8 cellular contexts compared by ENCODE assay signal in genomic region chr4:25441519-25442117, GRCh38.
DNase-seq lines count a peak whose midpoint lies in the region; ATAC-seq, FAIRE-seq and TF ChIP-seq lines count a peak whose summit lies in the region.

No MANE protein-coding gene starts in this region.

- TF ChIP-seq CTCF in A549 (IDR thresholded peaks at IDR 0.05) (peak; percentile 65), GM12865 (IDR thresholded peaks at IDR 0.05; ENCODE audit: insufficient read depth, low read depth, low read length, missing control alignments) (peak; percentile 52), foreskin keratinocyte (conservative IDR thresholded peaks at IDR 0.05) (peak; percentile 83), pancreas (IDR thresholded peaks at IDR 0.05) (peak in 1 of 4 donors; percentile 38)

- no peak overlapping the region for H3K4me2 ChIP-seq in A549

- no peaks in the 10 kb centered on the region for H3K36me3 ChIP-seq in pancreas

- intact Hi-C loops in pancreas (cut with DNase I), result loop anchor here in 1 of 3 donors (10.0 kb wide), 1 partner anchor 323 kb away; no protein-coding TSS in a partner anchor

- H3K4me1 ChIP-seq in A549 (no peaks in the 10 kb centered on the region), foreskin keratinocyte (no peaks in the 10 kb centered on the region), pancreas (peaks cover 0 to 9% (median 0%) of the 10 kb centered on the region in 3 donors)

- TF ChIP-seq EP300 in A549 (IDR thresholded peaks at IDR 0.05), result no peak

- no peaks in the 10 kb centered on the region for H3K27me3 ChIP-seq in foreskin keratinocyte
- no peaks in the 10 kb centered on the region for H3K27me3 ChIP-seq in pancreas

- peak; percentile 96 to 97 for ATAC-seq in A549
- ATAC-seq in foreskin keratinocyte, result peak; percentile 85
- peak; percentile 78 to 89 (median 84) for ATAC-seq in pancreas
- no peak for ATAC-seq in GM21576 (IDR thresholded peaks at IDR 0.05; ENCODE audit: unreplicated experiment)
- no peak for ATAC-seq in GM19463 (IDR thresholded peaks at IDR 0.05; ENCODE audit: unreplicated experiment)

- WGBS in A549 (ENCODE audit: missing lambda C conversion rate), result 16% methylated on average over 6 of the region's 6 CpGs
- WGBS in pancreas, 2 donors, result 32 to 40% methylated on average over 6 of the region's 6 CpGs

- no peak for TF ChIP-seq POLR2A in A549 (IDR thresholded peaks at IDR 0.05; ENCODE audit: low read length)

- FAIRE-seq in A549 (lab: Jason Lieb, UNC) (no peak), pancreas (lab: Jason Lieb, UNC) (no peak)

- DNase-seq in A549 (ENCODE audit: low read depth in 1 of 2, low spot score in 1 of 2) (peak; percentile 18 to 66), GM12865 (ENCODE audit: low read depth) (peak; percentile 48), NCI-H1694 (lab: John Stamatoyannopoulos, UW) (peak; percentile 59), T1000 (lab: John Stamatoyannopoulos, UW) (peak; percentile 54), foreskin keratinocyte (peak in 1 of 2 donors; percentile 53), pancreas (peak in 5 of 6 donors; percentile 27 to 67 (median 45))

- POLR2A ChIA-PET in A549 (lab: Yijun Ruan, JAX), result no interaction called here

- TF ChIP-seq RAD21 in A549 (conservative IDR thresholded peaks at IDR 0.05 in 1 of 2, IDR thresholded peaks at IDR 0.05 in 1 of 2), result peak; percentile 84 to 85

- H3K27ac ChIP-seq in A549 (no peak overlapping the region), foreskin keratinocyte (no peak overlapping the region), pancreas (no peak overlapping the region)

- CTCF ChIA-PET in A549 (lab: Yijun Ruan, JAX), result interaction anchor here (0.5 to 10.8 kb wide), 32 partner anchors 8 to 472 kb away, joined by 3 to 207 read pairs (median 5); no protein-coding TSS in a partner anchor

- no peaks in the 10 kb centered on the region for H3K9me3 ChIP-seq in A549
- no peaks in the 10 kb centered on the region for H3K9me3 ChIP-seq in pancreas

- no peak overlapping the region for H3K4me3 ChIP-seq in A549
- H3K4me3 ChIP-seq in GM12865 (ENCODE audit: low read depth, low read length), result no peak overlapping the region
- H3K4me3 ChIP-seq in pancreas, result no peak overlapping the region

TF ChIP-seq in A549, 52 proteins besides CTCF, POLR2A, EP300 and RAD21:
- TF ChIP-seq SMC3 (IDR thresholded peaks at IDR 0.05), result peak; percentile 81
- no peak for TF ChIP-seq CBX8 (IDR thresholded peaks at IDR 0.05)

Comparison
In these comparisons a context has a peak if more than half of its experiments do, and no peak if none do; other contexts are left out.
1. ATAC-seq: peak in A549 (2 of 2), foreskin keratinocyte (single experiment) and pancreas (4 of 4); none in GM21576 (single experiment) and GM19463 (single experiment).